ENCODE assay signal across 17 cellular contexts in genomic region chr13:74070513-74070912, GRCh38.
A peak's percentile ranks its signal among the peaks of the same experiment; 100 is the strongest.
DNase-seq lines count a peak whose midpoint lies in the region; ATAC-seq and TF ChIP-seq lines count a peak whose summit lies in the region.
"Had no signal": no experiment of that assay in that cellular context is flagged by ENCODE, and none has a peak within 500 bp of the region (broad histone marks: within the 10 kb centered on the region; RNA-seq: fewer than 3 reads in every experiment).

No MANE protein-coding gene starts in this region.

- H3K9me3 Mint-ChIP-seq in activated CD8-positive, alpha-beta memory T cell treated with anti-CD3 and anti-CD28 coated beads, Interleukin-2, amount 10 ng/mL, durations not matched to agents 7 days and 5 days (ENCODE audit: low read depth), result peaks cover 3% of the 10 kb centered on the region
- H3K9me3 Mint-ChIP-seq in activated T-helper 1 cell treated with anti-CD3 and anti-CD28 coated beads, Interleukin-12 subunit alpha, Interleukin-12 subunit beta, Interleukin-2, Interleukin-4 antibody, amounts not matched to agents 30 ng/mL and 10 ng/mL and 1 ng/mL, durations not matched to agents 14 hours and 24 hours and 36 hours, result no peaks in the 10 kb centered on the region
- peaks cover 3% of the 10 kb centered on the region for H3K9me3 Mint-ChIP-seq in progenitor cell of endocrine pancreas (ENCODE audit: low read depth)

- no peak for TF ChIP-seq CTCF in progenitor cell of endocrine pancreas (IDR thresholded peaks at IDR 0.05; ENCODE audit: unreplicated experiment)

- intact Hi-C loops in activated T-helper 1 cell treated with anti-CD3 and anti-CD28 coated beads, Interleukin-12 subunit alpha, Interleukin-12 subunit beta, Interleukin-2, Interleukin-4 antibody, amounts not matched to agents 30 ng/mL and 10 ng/mL and 1 ng/mL, durations not matched to agents 14 hours and 24 hours and 36 hours (cut with micrococcal nuclease), result loop anchor here (1.0 to 2.0 kb wide), 2 partner anchors 8 to 20 kb away; no protein-coding TSS in a partner anchor

- no peak for DNase-seq in activated CD8-positive, alpha-beta memory T cell treated with anti-CD3 and anti-CD28 coated beads, Interleukin-2, amount 10 ng/mL, durations not matched to agents 7 days and 5 days
- DNase-seq in activated CD8-positive, alpha-beta memory T cell treated with anti-CD3 and anti-CD28 coated beads for 24 hours, result no peak
- DNase-seq in activated T-helper 1 cell treated with anti-CD3 and anti-CD28 coated beads, Interleukin-12 subunit alpha, Interleukin-12 subunit beta, Interleukin-2, Interleukin-4 antibody, amounts not matched to agents 30 ng/mL and 10 ng/mL and 1 ng/mL, durations not matched to agents 14 hours and 24 hours and 36 hours (ENCODE audit: low spot score), result no peak
- DNase-seq in progenitor cell of endocrine pancreas (ENCODE audit: low spot score, unreplicated experiment), result no peak
- DNase-seq in NCI-H2171 treated with DMSO at 0.1 percent for 48 hours (lab: John Stamatoyannopoulos, UW), result no peak
- DNase-seq: Caco-2; caudate nucleus; lower lobe of right lung; NCI-H2081 treated with DMSO at 0.1 percent for 48 hours; NCI-H82; stimulated activated CD4-positive, alpha-beta T cell treated with anti-CD3 and anti-CD28 coated beads, Interleukin-2, amount 100 ng/mL, for 48 hours had no signal

- peak overlapping the region; percentile 26 for H3K4me3 Mint-ChIP-seq in activated CD8-positive, alpha-beta memory T cell treated with anti-CD3 and anti-CD28 coated beads, Interleukin-2, amount 10 ng/mL, durations not matched to agents 7 days and 5 days
- H3K4me3 Mint-ChIP-seq in activated T-helper 1 cell treated with anti-CD3 and anti-CD28 coated beads, Interleukin-12 subunit alpha, Interleukin-12 subunit beta, Interleukin-2, Interleukin-4 antibody, amounts not matched to agents 30 ng/mL and 10 ng/mL and 1 ng/mL, durations not matched to agents 14 hours and 24 hours and 36 hours, result peak overlapping the region; percentile 15
- no peak overlapping the region for H3K4me3 Mint-ChIP-seq in progenitor cell of endocrine pancreas (ENCODE audit: low read depth)
- H3K4me3 Mint-ChIP-seq: neural progenitor cell had no signal

- peaks cover 46% of the 10 kb centered on the region for H3K4me1 Mint-ChIP-seq in activated CD8-positive, alpha-beta memory T cell treated with anti-CD3 and anti-CD28 coated beads, Interleukin-2, amount 10 ng/mL, durations not matched to agents 7 days and 5 days
- peaks cover 33% of the 10 kb centered on the region for H3K4me1 Mint-ChIP-seq in activated T-helper 1 cell treated with anti-CD3 and anti-CD28 coated beads, Interleukin-12 subunit alpha, Interleukin-12 subunit beta, Interleukin-2, Interleukin-4 antibody, amounts not matched to agents 30 ng/mL and 10 ng/mL and 1 ng/mL, durations not matched to agents 14 hours and 24 hours and 36 hours (ENCODE audit: low read depth)
- peaks cover under 1% of the 10 kb centered on the region for H3K4me1 Mint-ChIP-seq in progenitor cell of endocrine pancreas (ENCODE audit: low read depth)

- CTCF ChIA-PET in activated CD8-positive, alpha-beta memory T cell treated with anti-CD3 and anti-CD28 coated beads, Interleukin-2, amount 10 ng/mL, durations not matched to agents 7 days and 5 days (lab: Charles Lee), result interaction anchor here (0.5 to 1.6 kb wide), 4 partner anchors 12 to 216 kb away, joined by 3 to 6 read pairs (median 4); no protein-coding TSS in a partner anchor

- H3K36me3 Mint-ChIP-seq in activated CD8-positive, alpha-beta memory T cell treated with anti-CD3 and anti-CD28 coated beads, Interleukin-2, amount 10 ng/mL, durations not matched to agents 7 days and 5 days, result peaks cover 28% of the 10 kb centered on the region
- H3K36me3 Mint-ChIP-seq in activated T-helper 1 cell treated with anti-CD3 and anti-CD28 coated beads, Interleukin-12 subunit alpha, Interleukin-12 subunit beta, Interleukin-2, Interleukin-4 antibody, amounts not matched to agents 30 ng/mL and 10 ng/mL and 1 ng/mL, durations not matched to agents 14 hours and 24 hours and 36 hours (ENCODE audit: low read depth), result peaks cover 16% of the 10 kb centered on the region
- peaks cover 4% of the 10 kb centered on the region for H3K36me3 Mint-ChIP-seq in progenitor cell of endocrine pancreas (ENCODE audit: insufficient read depth)

- H3K27me3 Mint-ChIP-seq in activated CD8-positive, alpha-beta memory T cell treated with anti-CD3 and anti-CD28 coated beads, Interleukin-2, amount 10 ng/mL, durations not matched to agents 7 days and 5 days, result no peaks in the 10 kb centered on the region
- no peaks in the 10 kb centered on the region for H3K27me3 Mint-ChIP-seq in activated T-helper 1 cell treated with anti-CD3 and anti-CD28 coated beads, Interleukin-12 subunit alpha, Interleukin-12 subunit beta, Interleukin-2, Interleukin-4 antibody, amounts not matched to agents 30 ng/mL and 10 ng/mL and 1 ng/mL, durations not matched to agents 14 hours and 24 hours and 36 hours (ENCODE audit: insufficient read depth)
- H3K27me3 Mint-ChIP-seq in progenitor cell of endocrine pancreas, result no peaks in the 10 kb centered on the region

- peak overlapping the region; percentile 81 for H3K27ac Mint-ChIP-seq in activated CD8-positive, alpha-beta memory T cell treated with anti-CD3 and anti-CD28 coated beads, Interleukin-2, amount 10 ng/mL, durations not matched to agents 7 days and 5 days
- peak overlapping the region; percentile 32 for H3K27ac Mint-ChIP-seq in activated T-helper 1 cell treated with anti-CD3 and anti-CD28 coated beads, Interleukin-12 subunit alpha, Interleukin-12 subunit beta, Interleukin-2, Interleukin-4 antibody, amounts not matched to agents 30 ng/mL and 10 ng/mL and 1 ng/mL, durations not matched to agents 14 hours and 24 hours and 36 hours
- H3K27ac Mint-ChIP-seq in progenitor cell of endocrine pancreas, result peak overlapping the region; percentile 66
- H3K27ac Mint-ChIP-seq: neural progenitor cell had no signal

- ATAC-seq in activated CD8-positive, alpha-beta memory T cell treated with anti-CD3 and anti-CD28 coated beads, Interleukin-2, amount 10 ng/mL, durations not matched to agents 7 days and 5 days, result peak; percentile 37
- ATAC-seq in HG02938 (IDR thresholded peaks at IDR 0.05; ENCODE audit: unreplicated experiment) (peak; percentile 18), HG02588 (IDR thresholded peaks at IDR 0.05; ENCODE audit: unreplicated experiment) (no peak), HG03135 (IDR thresholded peaks at IDR 0.05; ENCODE audit: unreplicated experiment) (no peak)
- ATAC-seq: A549, lower lobe of right lung, sciatic nerve had no signal

Comparison
In these comparisons a context has a peak if more than half of its experiments do, and no peak if none do; other contexts are left out.
1. ATAC-seq: peak in activated CD8-positive, alpha-beta memory T cell treated with anti-CD3 and anti-CD28 coated beads, Interleukin-2, amount 10 ng/mL, durations not matched to agents 7 days and 5 days (single experiment) and HG02938 (single experiment); none in HG02588 (single experiment) and HG03135 (single experiment).
2. Peak in every context shown above with its lines, with median percentiles within 50 percentile points of each other: H3K27ac Mint-ChIP-seq.